9 cellular contexts compared by ENCODE assay signal in the genomic region with DNA sequence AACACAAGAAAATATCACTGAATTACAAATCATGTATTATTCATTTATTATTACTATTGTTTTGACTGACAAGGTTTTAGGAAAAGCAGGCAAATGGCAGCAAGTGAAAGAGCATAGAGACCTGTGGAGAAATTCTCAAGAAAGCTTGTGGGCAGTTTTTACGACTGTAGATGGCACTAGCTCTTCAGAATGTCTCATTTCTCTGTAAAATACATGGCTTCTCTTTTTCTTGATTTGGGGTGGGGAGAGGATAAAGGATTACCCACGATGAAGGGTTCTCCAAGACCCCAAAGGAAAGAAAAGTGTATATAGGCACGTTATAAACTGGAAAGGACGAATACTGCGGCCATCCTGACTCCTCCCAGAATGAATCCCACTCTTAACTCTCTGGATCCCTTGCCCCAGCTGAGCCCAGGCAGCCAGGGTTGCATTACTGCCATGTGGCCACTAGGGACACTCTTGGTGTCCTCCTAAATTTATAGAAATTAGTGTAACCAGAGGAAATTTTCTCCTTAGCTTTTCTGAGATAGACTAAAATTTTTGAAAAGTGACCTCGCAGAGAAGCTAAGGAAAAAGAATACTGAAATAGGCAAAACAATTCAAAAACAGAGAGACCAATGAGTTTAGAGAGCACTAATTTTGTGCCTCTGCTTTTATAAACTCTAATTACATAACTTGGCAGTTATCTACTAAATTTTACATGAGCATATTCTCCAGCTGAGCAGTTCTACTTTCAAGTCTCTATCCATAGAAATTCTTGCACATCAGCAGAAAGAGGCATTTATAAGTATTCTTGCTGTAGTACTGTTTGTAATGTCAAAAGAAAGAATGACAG. TPM values are rescaled to one million over a fixed set of nuclear protein-coding genes. Genes with fewer than 3 reads are reported as not detected.
A peak's percentile ranks its signal among the peaks of the same experiment; 100 is the strongest.
DNase-seq lines count a peak whose midpoint lies in the region; ATAC-seq, FAIRE-seq and TF ChIP-seq lines count a peak whose summit lies in the region.
"Had no signal": no experiment of that assay in that cellular context is flagged by ENCODE, and none has a peak within 500 bp of the region (broad histone marks: within the 10 kb centered on the region; RNA-seq: fewer than 3 reads in every experiment).

No MANE protein-coding gene starts in this region.

- peak; percentile 60 for ATAC-seq in GM21367 (IDR thresholded peaks at IDR 0.05; ENCODE audit: unreplicated experiment)
- ATAC-seq: T-helper 17 cell had no signal

- no peaks in the 10 kb centered on the region for H3K9me3 Mint-ChIP-seq in activated T-helper 2 cell treated with anti-CD3 and anti-CD28 coated beads, Interferon-gamma antibody, Interleukin-2, Interleukin-4, amounts not matched to agents 10 μg/mL and 5 μg/mL and 100 μg/mL, durations not matched to agents 14 hours and 24 hours and 36 hours

- no peaks in the 10 kb centered on the region for H4K20me1 ChIP-seq in keratinocyte (ENCODE audit: control insufficient read depth, extremely low read depth, insufficient read depth, low read length)

- no peak overlapping the region for H3K4me3 ChIP-seq in NT2/D1 (ENCODE audit: insufficient read length, low read depth)
- H3K4me3 ChIP-seq in bronchial epithelial cell (ENCODE audit: low read depth, low read length) = no peak overlapping the region
- no peak overlapping the region for H3K4me3 ChIP-seq in keratinocyte (ENCODE audit: control insufficient read depth in 2 of 3, extremely low read depth in 1 of 3, insufficient read depth in 2 of 3, low read depth in 1 of 3, low read length in 3 of 3)

- no peaks in the 10 kb centered on the region for H3K27me3 Mint-ChIP-seq in activated T-helper 2 cell treated with anti-CD3 and anti-CD28 coated beads, Interferon-gamma antibody, Interleukin-2, Interleukin-4, amounts not matched to agents 10 μg/mL and 5 μg/mL and 100 μg/mL, durations not matched to agents 14 hours and 24 hours and 36 hours (ENCODE audit: low read depth)

- H3K36me3 ChIP-seq in NT2/D1 (ENCODE audit: insufficient read depth, insufficient read length, low read length) (no peaks in the 10 kb centered on the region), bronchial epithelial cell (ENCODE audit: control insufficient read depth, insufficient read depth, low read length) (no peaks in the 10 kb centered on the region), keratinocyte (ENCODE audit: control insufficient read depth in 2 of 2, extremely low read depth in 1 of 2, insufficient read depth in 2 of 2, low read length in 2 of 2) (no peaks in the 10 kb centered on the region)

- H2AFZ ChIP-seq in keratinocyte (ENCODE audit: control insufficient read depth, low read length) = no peak overlapping the region

- dilution Hi-C loops in keratinocyte (cut with MboI; ENCODE audit: extremely low pct_ligation_motif_present, low sequenced_read_pairs) = no loop called here

- H3K9ac ChIP-seq in NT2/D1 (ENCODE audit: insufficient read length, low read depth) (no peak overlapping the region), keratinocyte (ENCODE audit: control insufficient read depth, extremely low read depth, insufficient read depth, low read length) (no peak overlapping the region)

- H3K4me3 Mint-ChIP-seq in activated T-helper 2 cell treated with anti-CD3 and anti-CD28 coated beads, Interferon-gamma antibody, Interleukin-2, Interleukin-4, amounts not matched to agents 10 μg/mL and 5 μg/mL and 100 μg/mL, durations not matched to agents 14 hours and 24 hours and 36 hours (ENCODE audit: low read depth) = no peak overlapping the region
- H3K4me3 Mint-ChIP-seq: T-helper 17 cell had no signal

- H3K4me1 ChIP-seq in NT2/D1 (ENCODE audit: insufficient read depth, insufficient read length) (peaks cover 5% of the 10 kb centered on the region), keratinocyte (ENCODE audit: control insufficient read depth, extremely low read depth, insufficient read depth, low read length) (no peaks in the 10 kb centered on the region)

- no peak overlapping the region for H3K4me2 ChIP-seq in keratinocyte (ENCODE audit: control insufficient read depth, extremely low read depth, insufficient read depth, low read depth, low read length)

- H3K27me3 ChIP-seq in NT2/D1 (ENCODE audit: insufficient read depth, insufficient read length) = no peaks in the 10 kb centered on the region
- no peaks in the 10 kb centered on the region for H3K27me3 ChIP-seq in bronchial epithelial cell (ENCODE audit: control insufficient read depth, insufficient read depth, low read length)
- no peaks in the 10 kb centered on the region for H3K27me3 ChIP-seq in keratinocyte (ENCODE audit: control insufficient read depth, extremely low read depth, insufficient read depth, low read length)

- no peak overlapping the region for H3K27ac ChIP-seq in keratinocyte (ENCODE audit: control insufficient read depth, insufficient read depth, low read length)
- H3K27ac ChIP-seq in substantia nigra (ENCODE audit: low read depth, low read length, poor library complexity, severe bottlenecking) = no peak overlapping the region

- H3K79me2 ChIP-seq in keratinocyte (ENCODE audit: control insufficient read depth, insufficient read depth, low read length) = no peaks in the 10 kb centered on the region

- TF ChIP-seq CTCF in bronchial epithelial cell (IDR thresholded peaks at IDR 0.05; ENCODE audit: insufficient read depth, low read length, severe bottlenecking) (peak; percentile 56), keratinocyte (optimal IDR thresholded peaks at IDR 0.05 in 1 of 3, IDR thresholded peaks at IDR 0.05 in 1 of 3, conservative IDR thresholded peaks at IDR 0.05 in 1 of 3; ENCODE audit: extremely low read depth in 1 of 3, insufficient read depth in 2 of 3, low read length in 3 of 3) (peak; percentile 63 to 75 (median 66))

- FAIRE-seq in bronchial epithelial cell (lab: Jason Lieb, UNC) = no peak
- FAIRE-seq in keratinocyte (lab: Jason Lieb, UNC) = no peak
- no peak for FAIRE-seq in RCC 7860 (lab: Jason Lieb, UNC)

- H3K36me3 Mint-ChIP-seq in activated T-helper 2 cell treated with anti-CD3 and anti-CD28 coated beads, Interferon-gamma antibody, Interleukin-2, Interleukin-4, amounts not matched to agents 10 μg/mL and 5 μg/mL and 100 μg/mL, durations not matched to agents 14 hours and 24 hours and 36 hours (ENCODE audit: low read depth) = no peaks in the 10 kb centered on the region

- H3K9me1 ChIP-seq in keratinocyte (ENCODE audit: control insufficient read depth, extremely low read depth, insufficient read depth, low read length) = no peaks in the 10 kb centered on the region

- intact Hi-C loops in activated T-helper 2 cell treated with anti-CD3 and anti-CD28 coated beads, Interferon-gamma antibody, Interleukin-2, Interleukin-4, amounts not matched to agents 10 μg/mL and 5 μg/mL and 100 μg/mL, durations not matched to agents 14 hours and 24 hours and 36 hours (cut with micrococcal nuclease) = no loop called here

- H3K4me1 Mint-ChIP-seq in activated T-helper 2 cell treated with anti-CD3 and anti-CD28 coated beads, Interferon-gamma antibody, Interleukin-2, Interleukin-4, amounts not matched to agents 10 μg/mL and 5 μg/mL and 100 μg/mL, durations not matched to agents 14 hours and 24 hours and 36 hours (ENCODE audit: low read depth) = no peaks in the 10 kb centered on the region
- H3K4me1 Mint-ChIP-seq: T-helper 17 cell had no signal

- H3K27ac Mint-ChIP-seq in activated T-helper 2 cell treated with anti-CD3 and anti-CD28 coated beads, Interferon-gamma antibody, Interleukin-2, Interleukin-4, amounts not matched to agents 10 μg/mL and 5 μg/mL and 100 μg/mL, durations not matched to agents 14 hours and 24 hours and 36 hours = no peak overlapping the region
- H3K27ac Mint-ChIP-seq: T-helper 17 cell had no signal

- H3K9me3 ChIP-seq in NT2/D1 (ENCODE audit: insufficient read depth, low read length) = peaks cover 5% of the 10 kb centered on the region; the same call in 1 of the 2 replicates
- H3K9me3 ChIP-seq in keratinocyte (ENCODE audit: control insufficient read depth, low read depth, low read length) = no peaks in the 10 kb centered on the region

- DNase-seq in DMS53 (lab: John Stamatoyannopoulos, UW) (peak; percentile 70), NT2/D1 (ENCODE audit: low read depth, low spot score) (peak; percentile 36), bronchial epithelial cell (ENCODE audit: low read depth) (peak; percentile 10), keratinocyte (ENCODE audit: low read depth, low spot score) (no peak), substantia nigra (lab: John Stamatoyannopoulos, UW) (peak in 26 of 49 donors; percentile 0 to 34 (median 3)), RCC 7860 (ENCODE audit: low spot score) (no peak)
- no peak for DNase-seq in activated T-helper 2 cell treated with anti-CD3 and anti-CD28 coated beads, Interferon-gamma antibody, Interleukin-2, Interleukin-4, amounts not matched to agents 10 μg/mL and 5 μg/mL and 100 μg/mL, durations not matched to agents 14 hours and 24 hours and 36 hours (ENCODE audit: low spot score)

RNA-seq across cellular contexts. Expression of gene PCDH19, which starts 37.7 kb away (rescaled TPM):
- under 0.01 TPM in 2 replicates for total RNA-seq in bronchial epithelial cell
- polyA plus RNA-seq in keratinocyte = 0.01 TPM in 2 of 3 replicates, not detected in the other
- polyA plus RNA-seq in keratinocyte (2011; ENCODE audit: low read depth) = not detected
- polyA plus RNA-seq in keratinocyte (2011; cell fraction: cytosol; rRNA removed) = 0.01 TPM in 1 of 2 replicates, not detected in the other
- 0.03 and 0.05 TPM in 2 replicates for polyA plus RNA-seq in keratinocyte (2011; cell fraction: nucleus; rRNA removed)
- 0.02 and 0.07 TPM in 2 replicates for polyA plus RNA-seq in keratinocyte (2012; ENCODE audit: low replicate concordance)
- polyA minus RNA-seq in keratinocyte = 0.03 TPM in 1 of 3 replicates, not detected in the others
- polyA minus RNA-seq in keratinocyte (2011; cell fraction: cytosol; rRNA and poly(A)+ RNA removed) = not detected
- 0.11 and 0.16 TPM in 2 replicates for polyA minus RNA-seq in keratinocyte (2011; cell fraction: nucleus; rRNA and poly(A)+ RNA removed)
- total RNA-seq in activated T-helper 2 cell treated with anti-CD3 and anti-CD28 coated beads, Interferon-gamma antibody, Interleukin-2, Interleukin-4, amounts not matched to agents 10 μg/mL and 5 μg/mL and 100 μg/mL, durations not matched to agents 14 hours and 24 hours and 36 hours = not detected in 2 replicates

Comparison
In these comparisons a context has a peak if more than half of its experiments do, and no peak if none do; other contexts are left out.
1. DNase-seq: peak in DMS53 (single experiment), NT2/D1 (single experiment), bronchial epithelial cell (single experiment) and substantia nigra (26 of 49); none in keratinocyte (single experiment), activated T-helper 2 cell treated with anti-CD3 and anti-CD28 coated beads, Interferon-gamma antibody, Interleukin-2, Interleukin-4, amounts not matched to agents 10 μg/mL and 5 μg/mL and 100 μg/mL, durations not matched to agents 14 hours and 24 hours and 36 hours (single experiment) and RCC 7860 (single experiment).